In the genomic region with DNA sequence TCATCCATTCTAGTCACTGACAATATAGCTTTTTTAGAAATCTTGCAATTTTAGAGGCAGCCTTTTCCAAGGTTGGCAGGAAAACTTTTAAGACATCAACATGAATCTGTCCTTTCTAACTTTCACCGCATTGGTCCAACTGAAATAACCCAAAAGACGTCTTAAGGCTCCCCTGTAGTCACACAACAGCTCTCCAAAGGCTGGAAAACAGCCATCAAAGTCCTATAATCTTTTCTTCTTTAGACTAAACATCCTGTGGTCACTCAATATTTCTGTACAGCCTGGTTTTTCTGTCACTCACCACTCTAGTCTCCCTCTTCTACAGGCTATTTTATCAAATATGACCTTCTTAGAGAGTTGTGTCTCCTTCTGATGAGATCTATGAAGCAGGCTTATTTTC, we compare ENCODE assay signal across 29 cellular contexts. TPM values are rescaled to one million over a fixed set of nuclear protein-coding genes. Genes with fewer than 3 reads are reported as not detected.
"Had no signal": no experiment of that assay in that cellular context is flagged by ENCODE, and none has a peak within 500 bp of the region (broad histone marks: within the 10 kb centered on the region; RNA-seq: fewer than 3 reads in every experiment).

No MANE protein-coding gene starts in this region.

- H3K9ac ChIP-seq: neural progenitor cell, parathyroid adenoma had no signal

- FAIRE-seq: small intestine, urothelium cell line had no signal

- H3K4me1 Mint-ChIP-seq: stimulated activated effector memory CD8-positive, alpha-beta T cell treated with anti-CD3 and anti-CD28 coated beads, Interleukin-12 subunit alpha, Interleukin-12 subunit beta, amount 100 ng/mL, for 72 hours; stimulated activated naive B cell treated with anti-CD40 and anti-IgM and Interleukin-4, amounts not matched to agents 10 μg/mL and 1 μg/mL and 100 μg/mL, for 72 hours had no signal

- H3K9me3 ChIP-seq: ovary, psoas muscle, right lobe of liver, sigmoid colon, spleen, stomach, thoracic aorta, thyroid gland, tibial nerve, upper lobe of left lung, vagina had no signal

- H3K27ac Mint-ChIP-seq: naive thymus-derived CD4-positive, alpha-beta T cell; nephron; neural progenitor cell; progenitor cell of endocrine pancreas; stimulated activated effector memory CD8-positive, alpha-beta T cell treated with anti-CD3 and anti-CD28 coated beads, Interleukin-12 subunit alpha, Interleukin-12 subunit beta, amount 100 ng/mL, for 72 hours; stimulated activated naive B cell treated with anti-CD40 and anti-IgM and Interleukin-4, amounts not matched to agents 10 μg/mL and 1 μg/mL and 100 μg/mL, for 72 hours; stimulated activated naive CD8-positive, alpha-beta T cell treated with anti-CD3 and anti-CD28 coated beads, Interleukin-15, Interleukin-2, amounts not matched to agents 100 ng/mL and 50 ng/mL, for 24 hours had no signal

- H3K4me2 ChIP-seq: neural progenitor cell had no signal

- H3K36me3 Mint-ChIP-seq: naive thymus-derived CD4-positive, alpha-beta T cell; neural progenitor cell; stimulated activated effector memory CD8-positive, alpha-beta T cell treated with anti-CD3 and anti-CD28 coated beads, Interleukin-12 subunit alpha, Interleukin-12 subunit beta, amount 100 ng/mL, for 72 hours; stimulated activated naive B cell treated with anti-CD40 and anti-IgM and Interleukin-4, amounts not matched to agents 10 μg/mL and 1 μg/mL and 100 μg/mL, for 72 hours had no signal

- H3K9me3 Mint-ChIP-seq: naive thymus-derived CD4-positive, alpha-beta T cell; nephron; neural progenitor cell; stimulated activated effector memory CD8-positive, alpha-beta T cell treated with anti-CD3 and anti-CD28 coated beads, Interleukin-12 subunit alpha, Interleukin-12 subunit beta, amount 100 ng/mL, for 72 hours; stimulated activated naive B cell treated with anti-CD40 and anti-IgM and Interleukin-4, amounts not matched to agents 10 μg/mL and 1 μg/mL and 100 μg/mL, for 72 hours; stimulated activated naive CD8-positive, alpha-beta T cell treated with anti-CD3 and anti-CD28 coated beads, Interleukin-15, Interleukin-2, amounts not matched to agents 100 ng/mL and 50 ng/mL, for 24 hours had no signal

- H3K27ac ChIP-seq: neural progenitor cell, ovary, parathyroid adenoma, psoas muscle, right lobe of liver, sigmoid colon, spleen, stomach, thoracic aorta, thyroid gland, tibial nerve, upper lobe of left lung, vagina had no signal

- DNase-seq: naive thymus-derived CD4-positive, alpha-beta T cell; occipital lobe; ovary; posterior cingulate gyrus; psoas muscle; right cardiac atrium; right lobe of liver; sigmoid colon; small intestine; spleen; stimulated activated CD4-positive, alpha-beta T cell treated with anti-CD3 and anti-CD28 coated beads, Interleukin-12 subunit alpha, Interleukin-12 subunit beta, amount 100 ng/mL, for 4 hours; stimulated activated CD4-positive, alpha-beta T cell treated with anti-CD3 and anti-CD28 coated beads, Interleukin-1b, Interleukin-23, amount 100 ng/mL, for 48 hours; stimulated activated CD4-positive, alpha-beta T cell treated with anti-CD3 and anti-CD28 coated beads, Interleukin-4, amount 100 ng/mL, for 24 hours; stimulated activated naive B cell treated with anti-CD40 and anti-IgM and Interleukin-4, amounts not matched to agents 10 μg/mL and 1 μg/mL and 100 μg/mL, for 72 hours; stimulated activated naive CD4-positive, alpha-beta T cell treated with Interleukin-2 at 50 U/mL for 16 hours; stomach; thyroid gland; trophoblast cell; upper lobe of left lung had no signal

- H3K4me3 ChIP-seq: neural progenitor cell, ovary, psoas muscle, right lobe of liver, sigmoid colon, spleen, stomach, thoracic aorta, thyroid gland, tibial nerve, upper lobe of left lung, vagina had no signal

- H2AFZ ChIP-seq: neural progenitor cell, parathyroid adenoma had no signal

- H3K79me2 ChIP-seq: parathyroid adenoma had no signal

- H3K36me3 ChIP-seq: neural progenitor cell, ovary, right lobe of liver, sigmoid colon, spleen, stomach, thoracic aorta, thyroid gland, tibial nerve, upper lobe of left lung, vagina had no signal

- H3K4me3 Mint-ChIP-seq: naive thymus-derived CD4-positive, alpha-beta T cell; nephron; neural progenitor cell; stimulated activated effector memory CD8-positive, alpha-beta T cell treated with anti-CD3 and anti-CD28 coated beads, Interleukin-12 subunit alpha, Interleukin-12 subunit beta, amount 100 ng/mL, for 72 hours; stimulated activated naive B cell treated with anti-CD40 and anti-IgM and Interleukin-4, amounts not matched to agents 10 μg/mL and 1 μg/mL and 100 μg/mL, for 72 hours; stimulated activated naive CD8-positive, alpha-beta T cell treated with anti-CD3 and anti-CD28 coated beads, Interleukin-15, Interleukin-2, amounts not matched to agents 100 ng/mL and 50 ng/mL, for 24 hours had no signal

- H3K27me3 ChIP-seq: neural progenitor cell, ovary, right lobe of liver, sigmoid colon, thyroid gland, tibial nerve, upper lobe of left lung, vagina had no signal

- H3K4me1 ChIP-seq: psoas muscle, right lobe of liver, thyroid gland had no signal

- ATAC-seq: naive thymus-derived CD4-positive, alpha-beta T cell; psoas muscle; right lobe of liver; stimulated activated effector memory CD8-positive, alpha-beta T cell treated with anti-CD3 and anti-CD28 coated beads, Interleukin-12 subunit alpha, Interleukin-12 subunit beta, amount 100 ng/mL, for 72 hours; stimulated activated naive B cell treated with anti-CD40 and anti-IgM and Interleukin-4, amounts not matched to agents 10 μg/mL and 1 μg/mL and 100 μg/mL, for 72 hours had no signal

RNA-seq across cellular contexts. Expression of a gene that starts 4.5 kb away (rescaled TPM):
- polyA plus RNA-seq: naive thymus-derived CD4-positive, alpha-beta T cell had no signal
